In genomic region chr19:18954094-18954493, GRCh38 we compare ENCODE assay signal across 24 cellular contexts. TPM values are rescaled to one million over a fixed set of nuclear protein-coding genes. Genes with fewer than 3 reads are reported as not detected.
DNase-seq lines count a peak whose midpoint lies in the region; ATAC-seq and TF ChIP-seq lines count a peak whose summit lies in the region.
"Had no signal": no experiment of that assay in that cellular context is flagged by ENCODE, and none has a peak within 500 bp of the region (broad histone marks: within the 10 kb centered on the region; RNA-seq: fewer than 3 reads in every experiment).

No MANE protein-coding gene starts in this region.

- intact Hi-C loops in IMR-90 (cut with micrococcal nuclease) = no loop called here
- intact Hi-C loops in lower leg skin (cut with DNase I; ENCODE audit: low total_unique reads) = no loop called here

- H2BK5ac ChIP-seq in IMR-90 (ENCODE audit: low read depth, low read length, poor library complexity, severe bottlenecking) = peak overlapping the region; percentile 50

- ATAC-seq in IMR-90 (ENCODE audit: low read depth) = no peak
- no peak for ATAC-seq in gastroesophageal sphincter
- ATAC-seq: A549 had no signal

- no peak overlapping the region for H3K18ac ChIP-seq in IMR-90 (ENCODE audit: low read depth, low read length)

- H3K27ac Mint-ChIP-seq in neural progenitor cell = no peak overlapping the region
- H3K27ac Mint-ChIP-seq: CD4-positive, alpha-beta memory T cell; CD8-positive, alpha-beta memory T cell had no signal

- H3K9ac ChIP-seq in IMR-90 (ENCODE audit: low read depth, low read length) (no peak overlapping the region), neural progenitor cell (no peak overlapping the region)
- H3K9ac ChIP-seq: BLaER1 had no signal

- TF ChIP-seq POLR2A in IMR-90 (IDR thresholded peaks at IDR 0.05; ENCODE audit: low read depth, low read length) = no peak
- no peak for TF ChIP-seq POLR2A in gastroesophageal sphincter (IDR thresholded peaks at IDR 0.05)
- TF ChIP-seq POLR2A in lower leg skin (IDR thresholded peaks at IDR 0.05) = no peak

- H2AFZ ChIP-seq in IMR-90 (replicated peaks; ENCODE audit: low read length, poor library complexity) = no peak overlapping the region
- H2AFZ ChIP-seq in neural progenitor cell (replicated peaks) = no peak overlapping the region

- in situ Hi-C loops in IMR-90 (cut with MboI; ENCODE audit: low sequenced_read_pairs) (no loop called here), G401 (cut with HindIII; ENCODE audit: low sequenced_read_pairs) (no loop called here)

- H3F3A ChIP-seq in neural progenitor cell (ENCODE audit: low read depth) = no peaks in the 10 kb centered on the region

- TF ChIP-seq CTCF in HEK293 (tag by site-specific recombination; IDR thresholded peaks at IDR 0.05) (no peak), IMR-90 (conservative IDR thresholded peaks at IDR 0.05; ENCODE audit: low read depth, low read length) (no peak), neural progenitor cell (IDR thresholded peaks at IDR 0.05) (no peak), gastroesophageal sphincter (IDR thresholded peaks at IDR 0.05) (no peak), lower leg skin (IDR thresholded peaks at IDR 0.05) (no peak)

- no peaks in the 10 kb centered on the region for H3K9me3 Mint-ChIP-seq in neural progenitor cell
- H3K9me3 Mint-ChIP-seq: CD8-positive, alpha-beta memory T cell had no signal

- H2AK5ac ChIP-seq in IMR-90 (ENCODE audit: low read depth, low read length) = no peak overlapping the region

- WGBS in IMR-90 (ENCODE audit: extremely low coverage in 2 of 2, insufficient read length in 1 of 2), 2 experiments = 85 to 100% methylated on average over 1 to 3 of the region's 3 CpGs
- 72 to 76% methylated on average over 3 of the region's 3 CpGs for WGBS in gastroesophageal sphincter (ENCODE audit: low coverage in 1 of 2), 2 donors
- 88 to 91% methylated on average over 3 of the region's 3 CpGs for WGBS in lower leg skin, 2 donors

- H3K56ac ChIP-seq in IMR-90 (ENCODE audit: extremely low read depth, insufficient read depth, low read length) = no peak overlapping the region

- H2BK15ac ChIP-seq in IMR-90 (ENCODE audit: low read depth, low read length) = no peak overlapping the region

- H3K27me3 Mint-ChIP-seq in neural progenitor cell (ENCODE audit: insufficient read depth, low read depth) = peaks cover 4% of the 10 kb centered on the region
- H3K27me3 Mint-ChIP-seq: CD4-positive, CD25-positive, alpha-beta regulatory T cell had no signal

- H3K27me3 ChIP-seq in IMR-90 (ENCODE audit: control insufficient read depth, insufficient read depth, low read length) (0 out of 2 replicates have a peak, but pooled peaks cover 2% of the 10 kb centered on the region), neural progenitor cell (no peaks in the 10 kb centered on the region), gastroesophageal sphincter (peaks cover 7% of the 10 kb centered on the region)
- H3K27me3 ChIP-seq: BE2C, BLaER1 had no signal

- no peaks in the 10 kb centered on the region for H3K79me1 ChIP-seq in IMR-90 (ENCODE audit: low read depth in 1 of 2, low read length in 2 of 2)

- no peaks in the 10 kb centered on the region for H3K9me3 ChIP-seq in HEK293 (ENCODE audit: control insufficient read depth, insufficient read depth, low read depth, low read length)
- no peaks in the 10 kb centered on the region for H3K9me3 ChIP-seq in IMR-90 (ENCODE audit: control insufficient read depth, insufficient read depth, low read length)
- H3K9me3 ChIP-seq in neural progenitor cell (ENCODE audit: low read depth) = no peaks in the 10 kb centered on the region
- H3K9me3 ChIP-seq in gastroesophageal sphincter = no peaks in the 10 kb centered on the region
- H3K9me3 ChIP-seq: A549, BE2C, BLaER1 had no signal

- DNase-seq in IMR-90 = no peak
- no peak for DNase-seq in neural progenitor cell (ENCODE audit: low spot score)
- no peak for DNase-seq in G401 (ENCODE audit: low spot score)
- DNase-seq in lower leg skin (ENCODE audit: low spot score in 2 of 2) = no peak
- DNase-seq: BE2C; C1 segment of cervical spinal cord; CD4-positive, alpha-beta memory T cell; CD4-positive, CD25-positive, alpha-beta regulatory T cell; CD8-positive, alpha-beta memory T cell; COR-L47; DMS 273 treated with DMSO at 0.1 percent for 48 hours; DMS153; DMS53; DMS79; DND-41; EL; GF-D8 had no signal

- no peak for TF ChIP-seq RAD21 in IMR-90 (IDR thresholded peaks at IDR 0.05; ENCODE audit: low read length)

- H3K27ac ChIP-seq in HEK293 (ENCODE audit: extremely low read depth, low read depth, low read length) (no peak overlapping the region), IMR-90 (ENCODE audit: insufficient read depth, low read length) (no peak overlapping the region), neural progenitor cell (no peak overlapping the region), gastroesophageal sphincter (no peak overlapping the region)
- H3K27ac ChIP-seq: 22Rv1, A549, BLaER1 had no signal

- no peak overlapping the region for H2BK20ac ChIP-seq in IMR-90 (ENCODE audit: low read depth, low read length)

- no peak for TF ChIP-seq EP300 in gastroesophageal sphincter (IDR thresholded peaks at IDR 0.05)

- BruUV-seq in IMR-90 (replicated peaks; lab: Mats Ljungman, UMichigan) = no TSS peak

- H3K4me1 ChIP-seq in HEK293 (ENCODE audit: control insufficient read depth, insufficient read depth, low read length) (no peaks in the 10 kb centered on the region), IMR-90 (ENCODE audit: control insufficient read depth, insufficient read depth, low read length) (no peaks in the 10 kb centered on the region), neural progenitor cell (no peaks in the 10 kb centered on the region), gastroesophageal sphincter (no peaks in the 10 kb centered on the region)
- H3K4me1 ChIP-seq: BE2C, BLaER1 had no signal

- no peaks in the 10 kb centered on the region; the same call in 1 of the 2 replicates for H4K20me1 ChIP-seq in IMR-90 (ENCODE audit: insufficient read depth, low read length)
- H4K20me1 ChIP-seq in neural progenitor cell (ENCODE audit: low read depth) = no peaks in the 10 kb centered on the region
- H4K20me1 ChIP-seq: BLaER1 had no signal

- no peak overlapping the region for H4K5ac ChIP-seq in IMR-90 (ENCODE audit: low read depth, low read length)

- no peak overlapping the region for H3K4me2 ChIP-seq in IMR-90 (ENCODE audit: low read depth, low read length)
- no peak overlapping the region for H3K4me2 ChIP-seq in neural progenitor cell
- H3K4me2 ChIP-seq: A549, BLaER1 had no signal

- H3K79me2 ChIP-seq in neural progenitor cell (ENCODE audit: low read depth) = no peaks in the 10 kb centered on the region

- no peak overlapping the region for H2BK120ac ChIP-seq in IMR-90 (ENCODE audit: low read depth, low read length)

- H3K36me3 ChIP-seq in HEK293 (ENCODE audit: control insufficient read depth in 2 of 2, insufficient read depth in 1 of 2, low read length in 2 of 2) = no peaks in the 10 kb centered on the region
- H3K36me3 ChIP-seq in IMR-90 (ENCODE audit: control insufficient read depth, insufficient read depth, low read length) = no peaks in the 10 kb centered on the region
- H3K36me3 ChIP-seq in neural progenitor cell = no peaks in the 10 kb centered on the region
- no peaks in the 10 kb centered on the region for H3K36me3 ChIP-seq in gastroesophageal sphincter
- H3K36me3 ChIP-seq: BE2C, BLaER1 had no signal

- H3K9me1 ChIP-seq in IMR-90 (ENCODE audit: insufficient read depth, low read length) = peaks cover 3% of the 10 kb centered on the region; the same call in 1 of the 2 replicates

- H3K4me3 ChIP-seq in HEK293 (ENCODE audit: low read depth, low read length) = no peak overlapping the region
- H3K4me3 ChIP-seq in IMR-90 (ENCODE audit: insufficient read depth, low read depth, low read length) = no peak overlapping the region
- no peak overlapping the region for H3K4me3 ChIP-seq in neural progenitor cell
- no peak overlapping the region for H3K4me3 ChIP-seq in gastroesophageal sphincter
- H3K4me3 ChIP-seq in lower leg skin (ENCODE audit: low read depth, poor library complexity, severe bottlenecking) = no peak overlapping the region
- H3K4me3 ChIP-seq: A549, BLaER1 had no signal

- no peak overlapping the region for H3K4ac ChIP-seq in IMR-90 (ENCODE audit: low read depth, low read length)

- POLR2A ChIA-PET in HEK293 (lab: Yijun Ruan, JAX) (no interaction called here), IMR-90 (lab: Charles Lee; ENCODE audit: unreplicated experiment) (interaction anchor here (0.5 kb wide), 1 partner anchor 12 kb away, joined by 7 read pairs; no protein-coding TSS in a partner anchor)

- no peaks in the 10 kb centered on the region for H3K4me1 Mint-ChIP-seq in neural progenitor cell
- H3K4me1 Mint-ChIP-seq: CD14-positive monocyte; CD4-positive, alpha-beta memory T cell; CD4-positive, CD25-positive, alpha-beta regulatory T cell had no signal

- H4K91ac ChIP-seq in IMR-90 (ENCODE audit: insufficient read depth, low read depth, low read length) = no peak overlapping the region

- no peak overlapping the region for H4K8ac ChIP-seq in IMR-90 (ENCODE audit: low read depth in 2 of 2, low read length in 2 of 2)

- dilution Hi-C loops in IMR-90 (cut with HindIII; ENCODE audit: low sequenced_read_pairs, unreplicated experiment) = no loop called here

- no peak overlapping the region for H2AK9ac ChIP-seq in IMR-90 (replicated peaks; ENCODE audit: low read depth, low read length, poor library complexity)

- CTCF ChIA-PET in HEK293 (lab: Yijun Ruan, JAX) = no interaction called here
- CTCF ChIA-PET in IMR-90 (lab: Yijun Ruan, JAX) = no interaction called here

- H3K36me3 Mint-ChIP-seq in neural progenitor cell = no peaks in the 10 kb centered on the region
- H3K36me3 Mint-ChIP-seq: CD14-positive monocyte; CD4-positive, alpha-beta memory T cell; CD4-positive, CD25-positive, alpha-beta regulatory T cell; CD8-positive, alpha-beta memory T cell had no signal

- H3K14ac ChIP-seq in IMR-90 (replicated peaks; ENCODE audit: low read depth, low read length) = no peak overlapping the region

- no peak overlapping the region for H3K23ac ChIP-seq in IMR-90 (ENCODE audit: low read depth, low read length)

- peak overlapping the region; percentile 44 for H3K4me3 Mint-ChIP-seq in neural progenitor cell
- H3K4me3 Mint-ChIP-seq: CD14-positive monocyte; CD4-positive, alpha-beta memory T cell; CD4-positive, CD25-positive, alpha-beta regulatory T cell; CD8-positive, alpha-beta memory T cell had no signal

RNA-seq across cellular contexts. Expression of gene HOMER3, which starts 13.1 kb away (rescaled TPM):
- 50.8 and 53.4 TPM in 2 replicates for total RNA-seq in IMR-90 (2012; rRNA removed)
- 77.0 and 84.5 TPM in 2 replicates for polyA plus RNA-seq in IMR-90 (2012; rRNA removed)
- 102 and 137 TPM in 2 replicates for polyA plus RNA-seq in IMR-90 (2012; cell fraction: cytosol; rRNA removed)
- polyA plus RNA-seq in IMR-90 (2012; cell fraction: nucleus; rRNA removed; ENCODE audit: low replicate concordance) = 80.0 and 184 TPM in 2 replicates
- 28.2 and 66.9 TPM in 2 replicates for total RNA-seq in neural progenitor cell (ENCODE audit: low replicate concordance)
- total RNA-seq in gastroesophageal sphincter = 10 to 100 TPM; 22.7 to 48.5 (median 33.2) TPM
- total RNA-seq in G401 (2014; rRNA removed; shearing (Covaris generic)) = 25.0 and 57.7 TPM in 2 replicates
- 10 to 100 TPM; 32.3 to 49.5 (median 37.2) TPM for total RNA-seq in lower leg skin

RNA-seq across cellular contexts. Expression of gene DDX49, which starts 34.6 kb away (rescaled TPM):
- total RNA-seq in IMR-90 (2012; rRNA removed) (50.9 and 55.8 TPM in 2 replicates), neural progenitor cell (ENCODE audit: low replicate concordance) (19.9 and 23.4 TPM in 2 replicates), gastroesophageal sphincter (10 to 100 TPM; 36.1 to 61.0 (median 46.9) TPM), lower leg skin (10 to 100 TPM; 50.0 to 87.7 (median 65.5) TPM)
- polyA plus RNA-seq in IMR-90 (2012; rRNA removed) = 52.1 and 61.9 TPM in 2 replicates
- 52.5 and 65.2 TPM in 2 replicates for polyA plus RNA-seq in IMR-90 (2012; cell fraction: cytosol; rRNA removed)
- 50.7 and 114 TPM in 2 replicates for polyA plus RNA-seq in IMR-90 (2012; cell fraction: nucleus; rRNA removed; ENCODE audit: low replicate concordance)
- 64.6 and 77.8 TPM in 2 replicates for total RNA-seq in G401 (2014; rRNA removed; shearing (Covaris generic))

RNA-seq across cellular contexts. Expression of gene COPE, which starts 34.9 kb away (rescaled TPM):
- total RNA-seq in IMR-90 (2012; rRNA removed) = 310 and 347 TPM in 2 replicates
- 461 and 500 TPM in 2 replicates for polyA plus RNA-seq in IMR-90 (2012; rRNA removed)
- 350 and 779 TPM in 2 replicates for polyA plus RNA-seq in IMR-90 (2012; cell fraction: cytosol; rRNA removed)
- 196 and 505 TPM in 2 replicates for polyA plus RNA-seq in IMR-90 (2012; cell fraction: nucleus; rRNA removed; ENCODE audit: low replicate concordance)
- total RNA-seq in neural progenitor cell (ENCODE audit: low replicate concordance) = 95.2 and 225 TPM in 2 replicates
- total RNA-seq in gastroesophageal sphincter = 100 to 1,000 TPM; 121 to 195 (median 152) TPM
- 410 and 516 TPM in 2 replicates for total RNA-seq in G401 (2014; rRNA removed; shearing (Covaris generic))
- total RNA-seq in lower leg skin = 100 to 1,000 TPM; 173 to 238 (median 197) TPM

RNA-seq across cellular contexts. Expression of gene CERS1, which starts 58.1 kb away (rescaled TPM):
- 0.56 and 0.90 TPM in 2 replicates for total RNA-seq in IMR-90 (2012; rRNA removed)
- 4.1 and 4.3 TPM in 2 replicates for polyA plus RNA-seq in IMR-90 (2012; rRNA removed)
- 2.1 and 8.4 TPM in 2 replicates for polyA plus RNA-seq in IMR-90 (2012; cell fraction: cytosol; rRNA removed)
- polyA plus RNA-seq in IMR-90 (2012; cell fraction: nucleus; rRNA removed; ENCODE audit: low replicate concordance) = 2.4 and 8.1 TPM in 2 replicates
- 1.9 and 7.6 TPM in 2 replicates for total RNA-seq in neural progenitor cell (ENCODE audit: low replicate concordance)
- total RNA-seq in gastroesophageal sphincter = 1 to 10 TPM in 1 of 4 donors, under 1 TPM in 2, not detected in 1; 0.73 to 1.3 (median 0.81) TPM
- total RNA-seq in G401 (2014; rRNA removed; shearing (Covaris generic)) = 10.5 and 13.1 TPM in 2 replicates
- total RNA-seq in lower leg skin = under 1 TPM in 2 of 4 donors, not detected in 2; 0.39 to 0.57 TPM
- total RNA-seq: CD4-positive, alpha-beta memory T cell; CD4-positive, CD25-positive, alpha-beta regulatory T cell; CD8-positive, alpha-beta memory T cell; Daoy had no signal
- polyA plus RNA-seq: CD14-positive monocyte; CD4-positive, alpha-beta memory T cell; CD4-positive, CD25-positive, alpha-beta regulatory T cell; CD8-positive, alpha-beta memory T cell had no signal
